11 cellular contexts compared by ENCODE assay signal in genomic region chr9:99811598-99812383, GRCh38. TPM values are rescaled to one million over a fixed set of nuclear protein-coding genes. Genes with fewer than 3 reads are reported as not detected.
DNase-seq lines count a peak whose midpoint lies in the region; ATAC-seq and TF ChIP-seq lines count a peak whose summit lies in the region.
"Had no signal": no experiment of that assay in that cellular context is flagged by ENCODE, and none has a peak within 500 bp of the region (broad histone marks: within the 10 kb centered on the region; RNA-seq: fewer than 3 reads in every experiment).

No MANE protein-coding gene starts in this region.

- H3K4me3 Mint-ChIP-seq in memory B cell, result no peak overlapping the region
- H3K4me3 Mint-ChIP-seq: natural killer cell had no signal

- H3K79me2 ChIP-seq in smooth muscle cell (ENCODE audit: low read depth), result peaks cover 4% of the 10 kb centered on the region

- ATAC-seq in activated CD4-positive, CD25-positive, alpha-beta regulatory T cell treated with anti-CD3 and anti-CD28 coated beads, Interleukin-2, amount 50 U/mL, for 24 hours, result peak; percentile 74 to 86
- ATAC-seq in GM21529 (IDR thresholded peaks at IDR 0.05; ENCODE audit: unreplicated experiment) (peak; percentile 76), HG03432 (IDR thresholded peaks at IDR 0.05; ENCODE audit: unreplicated experiment) (peak; percentile 81), memory B cell (ENCODE audit: low read depth) (no peak)

- no peaks in the 10 kb centered on the region for H3F3A ChIP-seq in smooth muscle cell (ENCODE audit: low read depth)

- H3K27ac ChIP-seq in smooth muscle cell (ENCODE audit: low read depth) (no peak overlapping the region), esophagus muscularis mucosa (replicated peaks in 1 of 4) (no peak overlapping the region)

- no peak for DNase-seq in activated CD4-positive, CD25-positive, alpha-beta regulatory T cell treated with anti-CD3 and anti-CD28 coated beads, Interleukin-2, amount 50 U/mL, for 72 hours
- DNase-seq in memory B cell (ENCODE audit: low spot score in 2 of 2) (no peak), smooth muscle cell (lab: John Stamatoyannopoulos, UW; ENCODE audit: unreplicated experiment) (no peak), esophagus muscularis mucosa (ENCODE audit: extremely low spot score) (no peak), cardiac septum (ENCODE audit: low spot score) (no peak)
- DNase-seq: foreskin fibroblast, natural killer cell, RPMI8226 had no signal

- H4K20me1 ChIP-seq in smooth muscle cell (ENCODE audit: low read depth), result no peaks in the 10 kb centered on the region

- WGBS in smooth muscle cell (ENCODE audit: low lambda C conversion rate), result 87% methylated on average over 8 of the region's 8 CpGs
- 91% methylated on average over 8 of the region's 8 CpGs for WGBS in esophagus muscularis mucosa

- H2AFZ ChIP-seq in smooth muscle cell (ENCODE audit: low read depth), result no peak overlapping the region

- TF ChIP-seq POLR2A in esophagus muscularis mucosa (IDR thresholded peaks at IDR 0.05; ENCODE audit: low read depth), result no peak

- H3K27me3 ChIP-seq in smooth muscle cell (ENCODE audit: low read depth) (no peaks in the 10 kb centered on the region), esophagus muscularis mucosa (no peaks in the 10 kb centered on the region)

- H3K4me3 ChIP-seq in smooth muscle cell (no peak overlapping the region), esophagus muscularis mucosa (no peak overlapping the region)

- no peak overlapping the region for H3K4me2 ChIP-seq in smooth muscle cell

- no peaks in the 10 kb centered on the region for H3K9me3 Mint-ChIP-seq in memory B cell
- H3K9me3 Mint-ChIP-seq: natural killer cell had no signal

- H3K4me1 ChIP-seq in smooth muscle cell (ENCODE audit: low read depth), result no peaks in the 10 kb centered on the region
- H3K4me1 ChIP-seq in esophagus muscularis mucosa, result peaks cover 0 to 14% (median 2%) of the 10 kb centered on the region in 4 donors

- peaks cover 4% of the 10 kb centered on the region for H3K36me3 Mint-ChIP-seq in memory B cell
- H3K36me3 Mint-ChIP-seq: natural killer cell had no signal

- TF ChIP-seq EP300 in esophagus muscularis mucosa (IDR thresholded peaks at IDR 0.05), result no peak

- peak overlapping the region; percentile 24 for H3K27ac Mint-ChIP-seq in memory B cell
- H3K27ac Mint-ChIP-seq: natural killer cell had no signal

- peaks cover 23% of the 10 kb centered on the region for H3K4me1 Mint-ChIP-seq in memory B cell

- H3K9me3 ChIP-seq in smooth muscle cell (replicated peaks; ENCODE audit: low read depth), result no peaks in the 10 kb centered on the region
- H3K9me3 ChIP-seq in esophagus muscularis mucosa, result no peaks in the 10 kb centered on the region

- H3K36me3 ChIP-seq in smooth muscle cell (ENCODE audit: low read depth) (no peaks in the 10 kb centered on the region), esophagus muscularis mucosa (no peaks in the 10 kb centered on the region)

- intact Hi-C loops in esophagus muscularis mucosa (cut with DNase I), result loop anchor here (10.0 kb wide), 1 partner anchor 783 kb away; no protein-coding TSS in a partner anchor
- intact Hi-C loops in cardiac septum (cut with DNase I), result no loop called here

- no peak for TF ChIP-seq CTCF in smooth muscle cell (IDR thresholded peaks at IDR 0.05; ENCODE audit: borderline replicate concordance, insufficient read depth, poor library complexity, severe bottlenecking)
- TF ChIP-seq CTCF in esophagus muscularis mucosa (IDR thresholded peaks at IDR 0.05), result no peak

- no peak overlapping the region for H3K9ac ChIP-seq in smooth muscle cell (ENCODE audit: low read depth)

- H3K27me3 Mint-ChIP-seq in memory B cell, result no peaks in the 10 kb centered on the region

RNA-seq across cellular contexts. Expression of gene NR4A3, which starts 9.9 kb away (rescaled TPM):
- total RNA-seq in smooth muscle cell (23.5 and 30.4 TPM in 2 replicates), esophagus muscularis mucosa (10 to 100 TPM in 1 of 4 donors, 1 to 10 TPM in 3; 1.2 to 17.4 (median 1.9) TPM), cardiac septum (22.4 TPM)
- polyA plus RNA-seq in smooth muscle cell, result 7.8 and 12.8 TPM in 2 replicates
